Comparison of ENCODE assay signal across 11 cellular contexts in genomic region chr7:29622335-29623265, GRCh38. TPM values are rescaled to one million over a fixed set of nuclear protein-coding genes. Genes with fewer than 3 reads are reported as not detected.
DNase-seq lines count a peak whose midpoint lies in the region; ATAC-seq and TF ChIP-seq lines count a peak whose summit lies in the region.
"Had no signal": no experiment of that assay in that cellular context is flagged by ENCODE, and none has a peak within 500 bp of the region (broad histone marks: within the 10 kb centered on the region; RNA-seq: fewer than 3 reads in every experiment).

No MANE protein-coding gene starts in this region.

- no peak for ATAC-seq in HG03280 (IDR thresholded peaks at IDR 0.05; ENCODE audit: unreplicated experiment)
- no peak for ATAC-seq in GM18502 (IDR thresholded peaks at IDR 0.05; ENCODE audit: poor library complexity, unreplicated experiment)
- ATAC-seq in HG02571 (IDR thresholded peaks at IDR 0.05; ENCODE audit: unreplicated experiment): no peak

- no peak for TF ChIP-seq CTCF in osteocyte (IDR thresholded peaks at IDR 0.05)

- H3K27me3 Mint-ChIP-seq in osteocyte (ENCODE audit: unreplicated experiment): no peaks in the 10 kb centered on the region

- peak overlapping the region; percentile 40 for H3K27ac Mint-ChIP-seq in osteocyte (ENCODE audit: unreplicated experiment)
- H3K27ac Mint-ChIP-seq: dendritic cell treated with granulocyte-macrophage colony-stimulating factor and Interleukin-4, amounts not matched to agents 40 ng/mL and 50 ng/mL, for 4 days had no signal

- no peak overlapping the region for H3K4me3 Mint-ChIP-seq in osteocyte (ENCODE audit: unreplicated experiment)
- H3K4me3 Mint-ChIP-seq: dendritic cell treated with granulocyte-macrophage colony-stimulating factor and Interleukin-4, amounts not matched to agents 40 ng/mL and 50 ng/mL, for 4 days had no signal

- peaks cover 17% of the 10 kb centered on the region for H3K4me1 Mint-ChIP-seq in osteocyte (ENCODE audit: unreplicated experiment)

- H3K9me3 Mint-ChIP-seq in osteocyte (ENCODE audit: unreplicated experiment): no peaks in the 10 kb centered on the region
- H3K9me3 Mint-ChIP-seq: dendritic cell treated with granulocyte-macrophage colony-stimulating factor and Interleukin-4, amounts not matched to agents 40 ng/mL and 50 ng/mL, for 4 days had no signal

- DNase-seq in ELR (ENCODE audit: low read depth): peak; percentile 98
- peak; percentile 97 for DNase-seq in NCI-H226
- DNase-seq in dedifferentiated amniotic fluid mesenchymal stem cell (ENCODE audit: extremely low spot score): peak; percentile 97
- no peak for DNase-seq in osteocyte (ENCODE audit: extremely low spot score, unreplicated experiment)
- DNase-seq in GM19238 (ENCODE audit: insufficient read length, low spot score): no peak
- DNase-seq: midbrain, NCI-H524 treated with DMSO at 0.1 percent for 48 hours had no signal

- H3K36me3 Mint-ChIP-seq in osteocyte (ENCODE audit: unreplicated experiment): no peaks in the 10 kb centered on the region

RNA-seq across cellular contexts. Expression of gene PRR15, which starts 59.0 kb away (rescaled TPM):
- total RNA-seq in osteocyte: 0.73 and 1.6 TPM in 2 replicates

Comparison
In these comparisons a context has a peak if more than half of its experiments do, and no peak if none do; other contexts are left out.
1. DNase-seq: peak in ELR (single experiment), NCI-H226 (single experiment) and dedifferentiated amniotic fluid mesenchymal stem cell (single experiment); none in osteocyte (single experiment) and GM19238 (single experiment).